ENCODE assay signal across 8 cellular contexts in the genomic region with DNA sequence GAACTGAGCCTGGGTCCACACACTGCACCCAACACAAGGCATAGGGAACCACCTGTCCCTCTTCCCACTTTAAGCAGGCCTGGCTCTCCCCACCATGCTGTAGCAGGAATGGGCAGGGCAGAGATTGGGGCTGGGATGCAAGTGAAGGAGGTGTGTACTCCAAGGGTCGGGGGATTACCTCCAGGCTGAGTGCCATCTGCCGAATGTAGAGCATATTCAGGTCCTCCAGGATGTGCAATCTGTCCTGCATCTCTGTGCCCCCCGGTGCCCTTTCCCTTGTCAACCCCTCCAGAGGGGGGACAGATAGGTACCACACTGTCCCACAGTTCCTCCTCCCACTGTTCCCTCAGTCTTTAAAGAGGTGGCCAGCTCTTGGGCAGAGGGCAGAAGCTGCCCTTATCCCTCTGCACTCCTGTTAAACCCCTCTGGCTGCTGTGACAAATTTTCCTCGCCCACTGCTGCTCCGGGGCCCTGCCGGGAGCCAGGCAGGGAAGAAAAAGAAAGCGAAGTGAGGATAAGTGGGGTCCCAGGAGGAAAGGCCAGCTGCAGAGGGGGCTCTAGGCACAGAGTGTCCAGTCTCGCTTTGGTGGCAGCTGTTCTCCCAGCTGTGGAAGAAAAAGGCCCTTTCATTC. TPM values are rescaled to one million over a fixed set of nuclear protein-coding genes. Genes with fewer than 3 reads are reported as not detected.
A peak's percentile ranks its signal among the peaks of the same experiment; 100 is the strongest.
DNase-seq lines count a peak whose midpoint lies in the region; ATAC-seq and TF ChIP-seq lines count a peak whose summit lies in the region.

No MANE protein-coding gene starts in this region.

- H2AFZ ChIP-seq in PC-9: no peak overlapping the region
- H2AFZ ChIP-seq in osteoblast (ENCODE audit: low read length): peak overlapping the region; percentile 91

- no TSS peak for BruUV-seq in PC-9 (replicated peaks; lab: Mats Ljungman, UMichigan)

- H3K27ac ChIP-seq in BLaER1: peak overlapping the region; percentile 93
- no peak overlapping the region for H3K27ac ChIP-seq in PC-9
- H3K27ac ChIP-seq in esophagus squamous epithelium: peak overlapping the region; percentile 86 to 89 (median 87)
- peak overlapping the region; percentile 50 for H3K27ac ChIP-seq in osteoblast (ENCODE audit: low read depth, low read length)

- TF ChIP-seq POLR2A in esophagus squamous epithelium (IDR thresholded peaks at IDR 0.05): no peak

- H3K4me1 ChIP-seq in BLaER1: peaks cover 72% of the 10 kb centered on the region
- peaks cover 17% of the 10 kb centered on the region for H3K4me1 ChIP-seq in PC-9 (replicated peaks; ENCODE audit: insufficient read depth)
- H3K4me1 ChIP-seq in esophagus squamous epithelium: peaks cover 14 to 73% (median 15%) of the 10 kb centered on the region in 3 donors
- H3K4me1 ChIP-seq in osteoblast (ENCODE audit: insufficient read depth, low read length): peaks cover 20% of the 10 kb centered on the region

- CTCF ChIA-PET in PC-9 (lab: Charles Lee): no interaction called here

- no peaks in the 10 kb centered on the region for H3K9me2 ChIP-seq in PC-9 (ENCODE audit: insufficient read depth)

- intact Hi-C loops in PC-9 (cut with micrococcal nuclease; ENCODE audit: unreplicated experiment) (loop anchor here (1.0 kb wide), 2 partner anchors 19 to 90 kb away; partner anchors contain the start of genes AUP1, HTRA2 and WBP1), esophagus squamous epithelium (cut with DNase I) (no loop called here)

- peaks cover 23% of the 10 kb centered on the region for H3F3A ChIP-seq in PC-9 (ENCODE audit: insufficient read depth, low read depth)

- POLR2A ChIA-PET in PC-9 (lab: Charles Lee; ENCODE audit: unreplicated experiment): interaction anchor here (0.8 kb wide), 1 partner anchor 18 kb away, joined by 4 read pairs; no protein-coding TSS in a partner anchor

- H3K36me3 ChIP-seq in BLaER1 (no peaks in the 10 kb centered on the region), PC-9 (ENCODE audit: low read depth) (0 out of 2 replicates have a peak, but pooled peaks cover 4% of the 10 kb centered on the region), esophagus squamous epithelium (peaks cover 0 to 21% (median 0%) of the 10 kb centered on the region in 3 donors), osteoblast (ENCODE audit: insufficient read depth, low read length) (no peaks in the 10 kb centered on the region)

- H3K4me3 ChIP-seq in BLaER1: peak overlapping the region; percentile 75
- H3K4me3 ChIP-seq in PC-9: peak overlapping the region; percentile 66
- H3K4me3 ChIP-seq in esophagus squamous epithelium: peak overlapping the region; percentile 44 to 76 (median 60)
- peak overlapping the region; percentile 79 for H3K4me3 ChIP-seq in osteoblast (ENCODE audit: insufficient read depth, low read length)

- TF ChIP-seq CTCF in PC-9 (conservative IDR thresholded peaks at IDR 0.05) (no peak), esophagus squamous epithelium (IDR thresholded peaks at IDR 0.05) (no peak), osteoblast (IDR thresholded peaks at IDR 0.05; ENCODE audit: extremely low read depth, low read depth, low read length) (no peak)

- WGBS in esophagus squamous epithelium, 2 donors: 17 to 30% methylated on average over 4 to 8 of the region's 8 CpGs

- DNase-seq in PC-9 (no peak), esophagus squamous epithelium (lab: John Stamatoyannopoulos, UW) (no peak), osteoblast (ENCODE audit: insufficient read length, low spot score, missing footprints) (no peak), MV-4-11 (lab: John Stamatoyannopoulos, UW) (no peak), epidermal melanocyte (ENCODE audit: insufficient read length, low spot score) (no peak), foreskin melanocyte (no peak)

- H3K4me2 ChIP-seq in BLaER1 (peak overlapping the region; percentile 99), PC-9 (peak overlapping the region; percentile 93), osteoblast (ENCODE audit: insufficient read depth, low read length) (peak overlapping the region; percentile 95)

- peaks cover 6% of the 10 kb centered on the region for H3K9me3 ChIP-seq in BLaER1
- H3K9me3 ChIP-seq in PC-9 (ENCODE audit: insufficient read depth, low read depth): no peaks in the 10 kb centered on the region
- H3K9me3 ChIP-seq in esophagus squamous epithelium: no peaks in the 10 kb centered on the region
- H3K9me3 ChIP-seq in osteoblast (ENCODE audit: low read depth, low read length): no peaks in the 10 kb centered on the region

- H3K27me3 ChIP-seq in BLaER1 (peaks cover 23% of the 10 kb centered on the region), PC-9 (ENCODE audit: insufficient read depth, low read depth) (no peaks in the 10 kb centered on the region), esophagus squamous epithelium (peaks cover 0 to 21% (median 0%) of the 10 kb centered on the region in 4 donors), osteoblast (ENCODE audit: insufficient read depth, low read length) (peaks cover 16% of the 10 kb centered on the region)

- H4K20me1 ChIP-seq in BLaER1: no peaks in the 10 kb centered on the region
- peaks cover 37% of the 10 kb centered on the region for H4K20me1 ChIP-seq in PC-9 (ENCODE audit: insufficient read depth)
- H4K20me1 ChIP-seq in osteoblast (ENCODE audit: insufficient read depth, low read length): peaks cover 5% of the 10 kb centered on the region

- peak overlapping the region; percentile 84 for H3K9ac ChIP-seq in BLaER1

- H3K79me2 ChIP-seq in PC-9 (ENCODE audit: low read depth): peaks cover 45% of the 10 kb centered on the region
- peaks cover 26% of the 10 kb centered on the region for H3K79me2 ChIP-seq in osteoblast (ENCODE audit: insufficient read depth, low read length)

- ATAC-seq in HG03139 (IDR thresholded peaks at IDR 0.05; ENCODE audit: unreplicated experiment): no peak

RNA-seq across cellular contexts. Expression of gene RTKN, which starts 2.2 kb away (rescaled TPM):
- total RNA-seq in PC-9 (2021): 58.9 and 63.4 TPM in 2 replicates
- 10 to 100 TPM; 20.2 to 37.8 (median 27.9) TPM for total RNA-seq in esophagus squamous epithelium
- 14.1 and 16.2 TPM in 2 replicates for total RNA-seq in osteoblast

RNA-seq across cellular contexts. Expression of gene INO80B, which starts 15.4 kb away (rescaled TPM):
- total RNA-seq in PC-9 (2021): 32.5 and 34.2 TPM in 2 replicates
- 10 to 100 TPM in 3 of 4 donors, 1 to 10 TPM in 1; 5.4 to 41.9 (median 20.3) TPM for total RNA-seq in esophagus squamous epithelium
- 11.8 and 15.9 TPM in 2 replicates for total RNA-seq in osteoblast

RNA-seq across cellular contexts. Expression of gene WDR54, which starts 18.0 kb away (rescaled TPM):
- total RNA-seq in PC-9 (2021) (46.7 and 53.0 TPM in 2 replicates), esophagus squamous epithelium (1 to 10 TPM; 3.1 to 9.1 (median 6.0) TPM), osteoblast (21.2 and 23.9 TPM in 2 replicates)

RNA-seq across cellular contexts. Expression of gene C2orf81, which starts 18.1 kb away (rescaled TPM):
- total RNA-seq in PC-9 (2021) (9.8 and 12.0 TPM in 2 replicates), esophagus squamous epithelium (under 1 TPM; 0.22 to 0.76 (median 0.59) TPM), osteoblast (0.72 and 1.5 TPM in 2 replicates)

RNA-seq across cellular contexts. Expression of gene WBP1, which starts 18.7 kb away (rescaled TPM):
- total RNA-seq in PC-9 (2021): 68.0 and 74.7 TPM in 2 replicates
- total RNA-seq in esophagus squamous epithelium: 10 to 100 TPM; 14.2 to 34.1 (median 25.3) TPM
- total RNA-seq in osteoblast: 35.5 and 35.7 TPM in 2 replicates
